ENCODE assay signal across 24 cellular contexts in genomic region chr2:198327526-198327925, GRCh38.
"Had no signal": no experiment of that assay in that cellular context is flagged by ENCODE, and none has a peak within 500 bp of the region (broad histone marks: within the 10 kb centered on the region; RNA-seq: fewer than 3 reads in every experiment).

No MANE protein-coding gene starts in this region.

- H3K4me1 Mint-ChIP-seq: brain, endodermal cell, neural crest cell had no signal

- H3K27ac Mint-ChIP-seq: activated B cell treated with CpG ODN at 0.5 μM for 24 hours; activated CD4-positive, alpha-beta T cell treated with anti-CD3 and anti-CD28 coated beads, Interleukin-2, amount 10 ng/mL, durations not matched to agents 24 days and 14 days; activated CD8-positive, alpha-beta T cell treated with anti-CD3 and anti-CD28 coated beads for 36 hours; activated naive CD8-positive, alpha-beta T cell treated with anti-CD3 and anti-CD28 coated beads, Interleukin-2, amount 50 U/mL, for 24 hours; activated T-helper 17 cell treated with anti-CD3 and anti-CD28 coated beads, Interleukin-2, amount 50 U/mL, for 72 hours; brain; endodermal cell; stimulated activated effector memory CD8-positive, alpha-beta T cell treated with anti-CD3 and anti-CD28 coated beads, Interleukin-12 subunit alpha, Interleukin-12 subunit beta, amount 100 ng/mL, for 72 hours had no signal

- H3K27me3 ChIP-seq: colonic mucosa, pancreas, sigmoid colon, stomach had no signal

- H3K4me3 ChIP-seq: colonic mucosa, mucosa of descending colon, pancreas, sigmoid colon, stomach had no signal

- H3K9me3 ChIP-seq: colonic mucosa, mucosa of descending colon, pancreas, sigmoid colon, stomach had no signal

- H3K4me1 ChIP-seq: colonic mucosa, pancreas, sigmoid colon, stomach had no signal

- H3K36me3 Mint-ChIP-seq: brain; naive B cell; stimulated activated effector memory CD8-positive, alpha-beta T cell treated with anti-CD3 and anti-CD28 coated beads, Interleukin-12 subunit alpha, Interleukin-12 subunit beta, amount 100 ng/mL, for 72 hours had no signal

- H3K36me3 ChIP-seq: colonic mucosa, pancreas, sigmoid colon, stomach had no signal

- DNase-seq: activated B cell treated with CpG ODN at 0.5 μM for 24 hours; activated CD4-positive, alpha-beta T cell treated with anti-CD3 and anti-CD28 coated beads, Interleukin-2, amount 10 ng/mL, durations not matched to agents 24 days and 14 days; activated CD8-positive, alpha-beta T cell treated with anti-CD3 and anti-CD28 coated beads for 36 hours; activated naive CD4-positive, alpha-beta T cell treated with Interleukin-2 at 50 U/mL for 16 hours; activated naive CD8-positive, alpha-beta T cell treated with anti-CD3 and anti-CD28 coated beads, Interleukin-2, amount 50 U/mL, for 24 hours; activated T-cell treated with anti-CD3 and anti-CD28 coated beads, Interleukin-2, amount 50 U/mL, for 1 hour; anterior cingulate cortex; caudate nucleus; colonic mucosa; endodermal cell; foreskin fibroblast; mesenchymal stem cell; mucosa of descending colon; naive B cell; pancreas; sigmoid colon; stimulated activated CD4-positive, alpha-beta T cell treated with anti-CD3 and anti-CD28 coated beads, Interleukin-4, amount 100 ng/mL, for 24 hours; stomach; trophoblast cell had no signal

- H3K4me3 Mint-ChIP-seq: activated B cell treated with CpG ODN at 0.5 μM for 24 hours; activated CD4-positive, alpha-beta T cell treated with anti-CD3 and anti-CD28 coated beads, Interleukin-2, amount 10 ng/mL, durations not matched to agents 24 days and 14 days; activated CD8-positive, alpha-beta T cell treated with anti-CD3 and anti-CD28 coated beads for 36 hours; activated naive CD8-positive, alpha-beta T cell treated with anti-CD3 and anti-CD28 coated beads, Interleukin-2, amount 50 U/mL, for 24 hours; brain; endodermal cell; neural crest cell; stimulated activated effector memory CD8-positive, alpha-beta T cell treated with anti-CD3 and anti-CD28 coated beads, Interleukin-12 subunit alpha, Interleukin-12 subunit beta, amount 100 ng/mL, for 72 hours had no signal

- H3K27me3 Mint-ChIP-seq: activated B cell treated with CpG ODN at 0.5 μM for 24 hours had no signal

- H3K27ac ChIP-seq: epithelial cell of prostate, pancreas, sigmoid colon, stomach had no signal

- H3K9me3 Mint-ChIP-seq: activated B cell treated with CpG ODN at 0.5 μM for 24 hours; activated CD4-positive, alpha-beta T cell treated with anti-CD3 and anti-CD28 coated beads, Interleukin-2, amount 10 ng/mL, durations not matched to agents 24 days and 14 days; activated CD8-positive, alpha-beta T cell treated with anti-CD3 and anti-CD28 coated beads for 36 hours; activated naive CD8-positive, alpha-beta T cell treated with anti-CD3 and anti-CD28 coated beads, Interleukin-2, amount 50 U/mL, for 24 hours; activated T-helper 17 cell treated with anti-CD3 and anti-CD28 coated beads, Interleukin-2, amount 50 U/mL, for 72 hours; endodermal cell; naive B cell; neural crest cell; stimulated activated effector memory CD8-positive, alpha-beta T cell treated with anti-CD3 and anti-CD28 coated beads, Interleukin-12 subunit alpha, Interleukin-12 subunit beta, amount 100 ng/mL, for 72 hours had no signal

- ATAC-seq: activated CD8-positive, alpha-beta T cell treated with anti-CD3 and anti-CD28 coated beads for 36 hours; activated naive CD8-positive, alpha-beta T cell treated with anti-CD3 and anti-CD28 coated beads, Interleukin-2, amount 50 U/mL, for 24 hours; activated T-helper 17 cell treated with anti-CD3 and anti-CD28 coated beads, Interleukin-2, amount 50 U/mL, for 72 hours; mucosa of descending colon; pancreas; stimulated activated effector memory CD8-positive, alpha-beta T cell treated with anti-CD3 and anti-CD28 coated beads, Interleukin-12 subunit alpha, Interleukin-12 subunit beta, amount 100 ng/mL, for 72 hours had no signal
